8 cellular contexts compared by ENCODE assay signal in genomic region chr17:1275962-1276736, GRCh38. TPM values are rescaled to one million over a fixed set of nuclear protein-coding genes. Genes with fewer than 3 reads are reported as not detected.
DNase-seq lines count a peak whose midpoint lies in the region; FAIRE-seq and TF ChIP-seq lines count a peak whose summit lies in the region.

No MANE protein-coding gene starts in this region.

- no peaks in the 10 kb centered on the region for H3K9me3 ChIP-seq in fibroblast of lung (ENCODE audit: control insufficient read depth, insufficient read depth, low read depth, low read length)
- H3K9me3 ChIP-seq in osteoblast (ENCODE audit: low read depth, low read length) = no peaks in the 10 kb centered on the region

- H3K27me3 ChIP-seq in fibroblast of lung (ENCODE audit: control insufficient read depth, insufficient read depth, low read length) = peaks cover 14% of the 10 kb centered on the region
- peaks cover 29% of the 10 kb centered on the region for H3K27me3 ChIP-seq in osteoblast (ENCODE audit: insufficient read depth, low read length)

- TF ChIP-seq CTCF in fibroblast of lung (conservative IDR thresholded peaks at IDR 0.05 in 1 of 2, IDR thresholded peaks at IDR 0.05 in 1 of 2; ENCODE audit: low read depth in 1 of 2, low read length in 2 of 2) (peak; percentile 75 to 77), osteoblast (IDR thresholded peaks at IDR 0.05; ENCODE audit: extremely low read depth, low read depth, low read length) (peak; percentile 72)

- no peak overlapping the region for H3K9ac ChIP-seq in fibroblast of lung (ENCODE audit: insufficient read depth, low read length)

- no peaks in the 10 kb centered on the region for H3K79me2 ChIP-seq in fibroblast of lung (ENCODE audit: control insufficient read depth, insufficient read depth, low read length)
- no peaks in the 10 kb centered on the region for H3K79me2 ChIP-seq in osteoblast (ENCODE audit: insufficient read depth, low read length)

- H2AFZ ChIP-seq in fibroblast of lung (ENCODE audit: low read length) (no peak overlapping the region), osteoblast (ENCODE audit: low read length) (peak overlapping the region; percentile 56)

- H3K27ac ChIP-seq in fibroblast of lung (ENCODE audit: insufficient read depth, low read length) = no peak overlapping the region
- no peak overlapping the region for H3K27ac ChIP-seq in osteoblast (ENCODE audit: low read depth, low read length)

- no peak for FAIRE-seq in urothelium cell line (lab: Jason Lieb, UNC)

- H3K4me1 ChIP-seq in fibroblast of lung (ENCODE audit: control insufficient read depth, extremely low read depth, insufficient read depth, low read length) (no peaks in the 10 kb centered on the region), osteoblast (ENCODE audit: insufficient read depth, low read length) (no peaks in the 10 kb centered on the region)

- peak; percentile 48 for DNase-seq in NCI-H1436 (lab: John Stamatoyannopoulos, UW)
- no peak for DNase-seq in NCI-H1436 treated with DMSO at 0.1 percent for 48 hours (lab: John Stamatoyannopoulos, UW)
- peak; percentile 28 for DNase-seq in NOMO-1 treated with dmso at 0.1 percent for 144 hours (lab: John Stamatoyannopoulos, UW; ENCODE audit: unreplicated experiment)
- DNase-seq in activated T-cell treated with anti-CD3 and anti-CD28 coated beads for 48 hours (ENCODE audit: low read depth) = peak; percentile 58
- peak in 1 of 2 donors; percentile 43 for DNase-seq in fibroblast of lung (ENCODE audit: low read depth in 2 of 2)
- DNase-seq in osteoblast (ENCODE audit: insufficient read length, low spot score, missing footprints) = peak; percentile 94
- DNase-seq in urothelium cell line (ENCODE audit: low spot score) = peak; percentile 47
- no peak for DNase-seq in DMS79 treated with DMSO at 0.1 percent for 48 hours (lab: John Stamatoyannopoulos, UW)

- H3K4me3 ChIP-seq in fibroblast of lung (replicated peaks in 1 of 4; ENCODE audit: control extremely low read depth in 1 of 4, insufficient read depth in 1 of 4, low read depth in 3 of 4, low read length in 4 of 4) (no peak overlapping the region), osteoblast (ENCODE audit: insufficient read depth, low read length) (peak overlapping the region; percentile 30)

- H3K4me2 ChIP-seq in fibroblast of lung (ENCODE audit: extremely low read depth, insufficient read depth, low read length) = no peak overlapping the region
- H3K4me2 ChIP-seq in osteoblast (ENCODE audit: insufficient read depth, low read length) = peak overlapping the region; percentile 63

- no peaks in the 10 kb centered on the region for H3K36me3 ChIP-seq in fibroblast of lung (ENCODE audit: control insufficient read depth, insufficient read depth, low read length)
- no peaks in the 10 kb centered on the region for H3K36me3 ChIP-seq in osteoblast (ENCODE audit: insufficient read depth, low read length)

- H4K20me1 ChIP-seq in fibroblast of lung (ENCODE audit: control insufficient read depth, extremely low read depth, insufficient read depth, low read length) (no peaks in the 10 kb centered on the region), osteoblast (ENCODE audit: insufficient read depth, low read length) (no peaks in the 10 kb centered on the region)

RNA-seq across cellular contexts. Expression of gene TRARG1, which starts 3.3 kb away (rescaled TPM):
- total RNA-seq in fibroblast of lung (not detected in 2 replicates), osteoblast (not detected in 2 replicates)
- polyA plus RNA-seq in fibroblast of lung = not detected in 2 replicates
- not detected in 2 replicates for polyA plus RNA-seq in fibroblast of lung (2012)
- polyA minus RNA-seq in fibroblast of lung (ENCODE audit: low replicate concordance) = not detected in 2 replicates

RNA-seq across cellular contexts. Expression of gene BHLHA9, which starts 5.9 kb away (rescaled TPM):
- total RNA-seq in fibroblast of lung (not detected in 2 replicates), osteoblast (not detected in 2 replicates)
- not detected in 2 replicates for polyA plus RNA-seq in fibroblast of lung
- not detected in 2 replicates for polyA plus RNA-seq in fibroblast of lung (2012)
- not detected in 2 replicates for polyA minus RNA-seq in fibroblast of lung (ENCODE audit: low replicate concordance)

Comparison
In these comparisons a context has a peak if more than half of its experiments do, and no peak if none do; other contexts are left out.
1. DNase-seq: peak in NCI-H1436 (single experiment), NOMO-1 treated with dmso at 0.1 percent for 144 hours (single experiment), activated T-cell treated with anti-CD3 and anti-CD28 coated beads for 48 hours (single experiment), osteoblast (single experiment) and urothelium cell line (single experiment); none in NCI-H1436 treated with DMSO at 0.1 percent for 48 hours (single experiment) and DMS79 treated with DMSO at 0.1 percent for 48 hours (single experiment).